ENCODE assay signal across 8 cellular contexts in the genomic region with DNA sequence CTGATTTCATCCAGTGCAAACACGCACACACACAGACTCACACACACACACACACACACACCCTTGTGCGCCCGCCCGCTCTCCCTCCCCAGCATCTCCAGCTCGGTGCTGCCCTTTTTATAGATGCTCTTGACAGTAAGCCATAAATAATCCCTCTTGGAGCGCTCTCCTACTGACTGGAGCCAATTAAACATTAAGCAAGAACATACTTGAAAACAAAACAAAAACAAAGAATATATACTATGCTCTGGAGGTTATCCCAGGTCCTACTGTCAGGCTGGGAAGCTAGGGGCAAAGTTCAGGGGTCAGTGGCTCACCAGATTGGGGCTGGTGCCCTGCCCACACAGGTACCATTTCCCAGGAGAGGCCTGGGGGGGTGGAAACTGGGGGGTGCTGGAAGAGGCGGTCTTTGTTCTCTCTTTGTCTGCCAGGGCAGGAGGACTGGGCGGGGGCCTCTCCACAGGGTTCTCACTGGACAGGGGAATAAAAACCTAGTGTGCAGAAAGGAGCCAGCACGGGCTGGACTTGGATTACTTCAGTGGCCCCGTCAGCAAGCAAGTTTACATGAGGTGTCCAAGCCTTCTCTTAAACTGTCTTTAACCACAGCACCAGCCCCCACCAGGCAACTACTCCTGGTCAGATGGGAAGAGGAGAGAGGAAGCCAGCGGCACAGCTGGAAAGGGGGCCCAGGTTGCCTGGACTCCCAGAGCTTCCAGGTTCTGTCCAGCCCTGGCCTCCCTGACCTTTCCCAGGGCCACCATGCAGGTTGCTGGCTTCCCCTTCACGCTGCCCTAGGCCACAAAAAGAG. TPM values are rescaled to one million over a fixed set of nuclear protein-coding genes. Genes with fewer than 3 reads are reported as not detected.
DNase-seq lines count a peak whose midpoint lies in the region; ATAC-seq, FAIRE-seq and TF ChIP-seq lines count a peak whose summit lies in the region.

No MANE protein-coding gene starts in this region.

- H3K4me3 ChIP-seq in A673 (ENCODE audit: low read depth, low read length, poor library complexity, severe bottlenecking) (peak overlapping the region; percentile 7), SU-DHL-6 (ENCODE audit: insufficient read depth, low read length, poor library complexity, severe bottlenecking) (no peak overlapping the region), kidney (ENCODE audit: low read length in 2 of 2) (peak overlapping the region in 1 of 2 donors; percentile 8), thymus (ENCODE audit: low read length) (no peak overlapping the region)

- no TSS peak for BruUV-seq in A673 (replicated peaks; lab: Mats Ljungman, UMichigan)

- no peaks in the 10 kb centered on the region for H3K9me2 ChIP-seq in SU-DHL-6 (replicated peaks; ENCODE audit: insufficient read depth, low read length)

- peaks cover 20% of the 10 kb centered on the region for H3K36me3 ChIP-seq in A673 (ENCODE audit: insufficient read depth, low read length, poor library complexity, severe bottlenecking)
- peaks cover 10% of the 10 kb centered on the region for H3K36me3 ChIP-seq in SU-DHL-6 (ENCODE audit: low read length)
- no peaks in the 10 kb centered on the region for H3K36me3 ChIP-seq in kidney (ENCODE audit: control insufficient read depth in 1 of 2, insufficient read depth in 2 of 2, low read length in 2 of 2)
- H3K36me3 ChIP-seq in thymus (ENCODE audit: control insufficient read depth, insufficient read depth), result peaks cover 80% of the 10 kb centered on the region

- no peak for FAIRE-seq in kidney (lab: Jason Lieb, UNC)

- H4K20me1 ChIP-seq in SU-DHL-6 (ENCODE audit: low read depth, low read length), result no peaks in the 10 kb centered on the region

- no peak for TF ChIP-seq CTCF in A673 (conservative IDR thresholded peaks at IDR 0.05; ENCODE audit: low read depth, low read length)
- no peak for TF ChIP-seq CTCF in SU-DHL-6 (IDR thresholded peaks at IDR 0.05; ENCODE audit: insufficient read depth, low read length, poor library complexity, severe bottlenecking)
- TF ChIP-seq CTCF in kidney (IDR thresholded peaks at IDR 0.05; ENCODE audit: borderline replicate concordance, extremely low read depth, insufficient read depth), result no peak

- H3K9me3 ChIP-seq in A673 (ENCODE audit: low read depth, low read length, poor library complexity, severe bottlenecking) (no peaks in the 10 kb centered on the region), SU-DHL-6 (ENCODE audit: insufficient read depth, low read length) (no peaks in the 10 kb centered on the region), kidney (ENCODE audit: control insufficient read depth in 1 of 2, low read length in 2 of 2) (no peaks in the 10 kb centered on the region), thymus (ENCODE audit: control insufficient read depth) (no peaks in the 10 kb centered on the region)

- peak; percentile 95 for DNase-seq in A673 (ENCODE audit: low spot score)
- peak; percentile 59 for DNase-seq in NCI-H1092 (lab: John Stamatoyannopoulos, UW)
- DNase-seq in kidney, result peak; percentile 90
- no peak for DNase-seq in CD1c-positive myeloid dendritic cell (ENCODE audit: extremely low spot score)
- no peak for DNase-seq in NCI-H1930 (lab: John Stamatoyannopoulos, UW)

- peak overlapping the region; percentile 70 for H3K4me2 ChIP-seq in SU-DHL-6 (ENCODE audit: low read depth, low read length, poor library complexity, severe bottlenecking)

- H3K9ac ChIP-seq in SU-DHL-6 (ENCODE audit: low read length), result peak overlapping the region; percentile 68
- no peak overlapping the region for H3K9ac ChIP-seq in kidney (ENCODE audit: low read length in 2 of 2)

- POLR2A ChIA-PET in A673 (lab: Charles Lee; ENCODE audit: low non-redundant PET), result interaction anchor here (0.7 kb wide), 1 partner anchor 348 kb away, joined by 4 read pairs; the partner anchor contains the start of gene BAHD1

- H3K27ac ChIP-seq in A673 (ENCODE audit: low read depth, low read length, poor library complexity, severe bottlenecking), result peak overlapping the region; percentile 96
- peak overlapping the region; percentile 98 for H3K27ac ChIP-seq in SU-DHL-6 (ENCODE audit: low read depth, low read length)
- H3K27ac ChIP-seq in kidney (ENCODE audit: low read depth in 2 of 2, low read length in 2 of 2), result peak overlapping the region; percentile 68 to 82
- H3K27ac ChIP-seq in thymus (ENCODE audit: low read depth), result peak overlapping the region; percentile 8

- CTCF ChIA-PET in A673 (lab: Charles Lee), result interaction anchor here (1.0 to 1.2 kb wide), 2 partner anchors 11 to 12 kb away, joined by 3 to 4 read pairs; no protein-coding TSS in a partner anchor

- WGBS in thymus, result 91% methylated on average over 12 of the region's 12 CpGs

- no peaks in the 10 kb centered on the region for H3K27me3 ChIP-seq in A673 (replicated peaks; ENCODE audit: insufficient read depth, low read depth, low read length, poor library complexity)
- H3K27me3 ChIP-seq in SU-DHL-6 (ENCODE audit: low read length), result no peaks in the 10 kb centered on the region
- no peaks in the 10 kb centered on the region for H3K27me3 ChIP-seq in thymus (ENCODE audit: control insufficient read depth, insufficient read depth)

- intact Hi-C loops in A673 (cut with micrococcal nuclease; ENCODE audit: unreplicated experiment), result no loop called here
- intact Hi-C loops in kidney (cut with DNase I), result no loop called here

- no peak overlapping the region for H2AFZ ChIP-seq in SU-DHL-6 (ENCODE audit: low read depth, low read length, severe bottlenecking)

- ATAC-seq in GM18502 (IDR thresholded peaks at IDR 0.05; ENCODE audit: poor library complexity, unreplicated experiment), result no peak

- H3F3A ChIP-seq in SU-DHL-6 (ENCODE audit: insufficient read depth), result peaks cover 51% of the 10 kb centered on the region

- H3K79me2 ChIP-seq in SU-DHL-6 (ENCODE audit: insufficient read depth, low read length), result peaks cover 38% of the 10 kb centered on the region

- peaks cover 93% of the 10 kb centered on the region for H3K4me1 ChIP-seq in A673 (ENCODE audit: insufficient read depth, low read length, poor library complexity, severe bottlenecking)
- H3K4me1 ChIP-seq in kidney (ENCODE audit: control insufficient read depth in 1 of 2, insufficient read depth in 1 of 2, low read depth in 1 of 2, low read length in 2 of 2), result peaks cover 67 to 72% of the 10 kb centered on the region in 2 donors
- peaks cover 38% of the 10 kb centered on the region for H3K4me1 ChIP-seq in thymus (ENCODE audit: control insufficient read depth, insufficient read depth, low read length)

RNA-seq across cellular contexts. Expression of gene BMF, which starts 16.1 kb away (rescaled TPM):
- 18.5 and 29.9 TPM in 2 replicates for total RNA-seq in A673 (2021)
- 19.7 TPM for total RNA-seq in kidney
- polyA plus RNA-seq in kidney (ENCODE audit: insufficient read depth, low read depth, low replicate concordance), result 3.6 TPM
- 70.4 TPM for polyA plus RNA-seq in thymus

RNA-seq across cellular contexts. Expression of gene SRP14, which starts 53.6 kb away (rescaled TPM):
- total RNA-seq in A673 (2021) (272 and 274 TPM in 2 replicates), kidney (190 TPM)
- polyA plus RNA-seq in kidney (ENCODE audit: insufficient read depth, low read depth, low replicate concordance) (867 TPM), thymus (522 TPM)

Comparison
In these comparisons a context has a peak if more than half of its experiments do, and no peak if none do; other contexts are left out.
1. DNase-seq: peak in A673 (single experiment), NCI-H1092 (single experiment) and kidney (single experiment); none in CD1c-positive myeloid dendritic cell (single experiment) and NCI-H1930 (0 of 2).
2. H3K27ac ChIP-seq: peak in every context shown above with its lines; median percentile 98 in SU-DHL-6; 96 in A673; 75 in kidney; 8 in thymus.